1 cellular context compared by ENCODE assay signal in the genomic region with DNA sequence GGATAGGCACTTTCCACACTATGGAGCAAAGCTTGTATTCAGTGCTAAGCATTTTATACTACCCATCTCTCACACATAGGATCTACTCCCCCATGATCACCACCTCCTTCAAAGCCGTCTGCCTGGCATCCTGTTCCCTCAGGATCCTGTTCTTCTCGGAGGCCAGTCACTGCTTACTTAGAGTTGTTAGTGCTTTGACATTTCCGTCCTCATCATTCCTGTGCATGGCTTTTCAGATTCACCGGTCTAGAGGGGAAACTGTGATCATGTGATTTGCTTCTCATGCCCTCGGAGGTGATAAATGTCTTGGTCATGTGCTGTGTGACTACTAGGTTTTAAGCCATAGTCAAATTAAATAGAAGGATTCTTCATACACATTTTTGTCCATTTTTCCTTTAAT.
TF ChIP-seq lines count a peak whose summit lies in the region.

No MANE protein-coding gene starts in this region.

TF ChIP-seq in HepG2, 621 proteins besides CTCF, POLR2A, EP300 and RAD21 (continued from another document):
- TF ChIP-seq, protein P1, sequence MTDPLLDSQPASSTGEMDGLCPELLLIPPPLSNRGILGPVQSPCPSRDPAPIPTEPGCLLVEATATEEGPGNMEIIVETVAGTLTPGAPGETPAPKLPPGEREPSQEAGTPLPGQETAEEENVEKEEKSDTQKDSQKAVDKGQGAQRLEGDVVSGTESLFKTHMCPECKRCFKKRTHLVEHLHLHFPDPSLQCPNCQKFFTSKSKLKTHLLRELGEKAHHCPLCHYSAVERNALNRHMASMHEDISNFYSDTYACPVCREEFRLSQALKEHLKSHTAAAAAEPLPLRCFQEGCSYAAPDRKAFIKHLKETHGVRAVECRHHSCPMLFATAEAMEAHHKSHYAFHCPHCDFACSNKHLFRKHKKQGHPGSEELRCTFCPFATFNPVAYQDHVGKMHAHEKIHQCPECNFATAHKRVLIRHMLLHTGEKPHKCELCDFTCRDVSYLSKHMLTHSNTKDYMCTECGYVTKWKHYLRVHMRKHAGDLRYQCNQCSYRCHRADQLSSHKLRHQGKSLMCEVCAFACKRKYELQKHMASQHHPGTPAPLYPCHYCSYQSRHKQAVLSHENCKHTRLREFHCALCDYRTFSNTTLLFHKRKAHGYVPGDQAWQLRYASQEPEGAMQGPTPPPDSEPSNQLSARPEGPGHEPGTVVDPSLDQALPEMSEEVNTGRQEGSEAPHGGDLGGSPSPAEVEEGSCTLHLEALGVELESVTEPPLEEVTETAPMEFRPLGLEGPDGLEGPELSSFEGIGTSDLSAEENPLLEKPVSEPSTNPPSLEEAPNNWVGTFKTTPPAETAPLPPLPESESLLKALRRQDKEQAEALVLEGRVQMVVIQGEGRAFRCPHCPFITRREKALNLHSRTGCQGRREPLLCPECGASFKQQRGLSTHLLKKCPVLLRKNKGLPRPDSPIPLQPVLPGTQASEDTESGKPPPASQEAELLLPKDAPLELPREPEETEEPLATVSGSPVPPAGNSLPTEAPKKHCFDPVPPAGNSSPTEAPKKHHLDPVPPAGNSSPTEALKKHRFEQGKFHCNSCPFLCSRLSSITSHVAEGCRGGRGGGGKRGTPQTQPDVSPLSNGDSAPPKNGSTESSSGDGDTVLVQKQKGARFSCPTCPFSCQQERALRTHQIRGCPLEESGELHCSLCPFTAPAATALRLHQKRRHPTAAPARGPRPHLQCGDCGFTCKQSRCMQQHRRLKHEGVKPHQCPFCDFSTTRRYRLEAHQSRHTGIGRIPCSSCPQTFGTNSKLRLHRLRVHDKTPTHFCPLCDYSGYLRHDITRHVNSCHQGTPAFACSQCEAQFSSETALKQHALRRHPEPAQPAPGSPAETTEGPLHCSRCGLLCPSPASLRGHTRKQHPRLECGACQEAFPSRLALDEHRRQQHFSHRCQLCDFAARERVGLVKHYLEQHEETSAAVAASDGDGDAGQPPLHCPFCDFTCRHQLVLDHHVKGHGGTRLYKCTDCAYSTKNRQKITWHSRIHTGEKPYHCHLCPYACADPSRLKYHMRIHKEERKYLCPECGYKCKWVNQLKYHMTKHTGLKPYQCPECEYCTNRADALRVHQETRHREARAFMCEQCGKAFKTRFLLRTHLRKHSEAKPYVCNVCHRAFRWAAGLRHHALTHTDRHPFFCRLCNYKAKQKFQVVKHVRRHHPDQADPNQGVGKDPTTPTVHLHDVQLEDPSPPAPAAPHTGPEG (CRISPR knock-in tag; IDR thresholded peaks at IDR 0.05): no peak
- TF ChIP-seq, protein P2, sequence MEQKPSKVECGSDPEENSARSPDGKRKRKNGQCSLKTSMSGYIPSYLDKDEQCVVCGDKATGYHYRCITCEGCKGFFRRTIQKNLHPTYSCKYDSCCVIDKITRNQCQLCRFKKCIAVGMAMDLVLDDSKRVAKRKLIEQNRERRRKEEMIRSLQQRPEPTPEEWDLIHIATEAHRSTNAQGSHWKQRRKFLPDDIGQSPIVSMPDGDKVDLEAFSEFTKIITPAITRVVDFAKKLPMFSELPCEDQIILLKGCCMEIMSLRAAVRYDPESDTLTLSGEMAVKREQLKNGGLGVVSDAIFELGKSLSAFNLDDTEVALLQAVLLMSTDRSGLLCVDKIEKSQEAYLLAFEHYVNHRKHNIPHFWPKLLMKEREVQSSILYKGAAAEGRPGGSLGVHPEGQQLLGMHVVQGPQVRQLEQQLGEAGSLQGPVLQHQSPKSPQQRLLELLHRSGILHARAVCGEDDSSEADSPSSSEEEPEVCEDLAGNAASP (CRISPR knock-in tag; IDR thresholded peaks at IDR 0.05; ENCODE audit: borderline replicate concordance): no peak
- TF ChIP-seq ZNF703 (CRISPR knock-in tag; IDR thresholded peaks at IDR 0.05; ENCODE audit: borderline replicate concordance) (no peak), SMC3 (IDR thresholded peaks at IDR 0.05; ENCODE audit: low read length) (no peak), NFE2L2 (IDR thresholded peaks at IDR 0.05; ENCODE audit: low read length) (no peak), CEBPB (IDR thresholded peaks at IDR 0.05; ENCODE audit: borderline replicate concordance, low read depth, low read length) (no peak), PHF20 (CRISPR knock-in tag; IDR thresholded peaks at IDR 0.05) (no peak), YEATS4 (CRISPR knock-in tag; IDR thresholded peaks at IDR 0.05; ENCODE audit: borderline replicate concordance) (no peak)
